Comparison of ENCODE assay signal across 36 cellular contexts in genomic region chr3:94311651-94312050, GRCh38.
"Had no signal": no experiment of that assay in that cellular context is flagged by ENCODE, and none has a peak within 500 bp of the region (broad histone marks: within the 10 kb centered on the region; RNA-seq: fewer than 3 reads in every experiment).

No MANE protein-coding gene starts in this region.

- H3K27ac ChIP-seq: ascending aorta, Peyer's patch, SJSA1, VCaP had no signal

- H3K27ac Mint-ChIP-seq: activated B cell treated with CpG ODN at 0.5 μM for 24 hours; activated CD8-positive, alpha-beta T cell treated with anti-CD3 and anti-CD28 coated beads for 36 hours; activated naive CD4-positive, alpha-beta T cell treated with anti-CD3 and anti-CD28 coated beads, Interleukin-2, amount 50 U/mL, for 24 hours; activated naive CD8-positive, alpha-beta T cell treated with anti-CD3 and anti-CD28 coated beads, Interleukin-2, amount 10 ng/mL, durations not matched to agents 7 days and 5 days; activated T-cell treated with anti-CD3 and anti-CD28 coated beads, Interleukin-2, amount 50 U/mL, for 24 hours; activated T-helper 2 cell treated with anti-CD3 and anti-CD28 coated beads, Interferon-gamma antibody, Interleukin-2, Interleukin-4, amounts not matched to agents 10 μg/mL and 5 μg/mL and 100 μg/mL, durations not matched to agents 14 hours and 24 hours and 36 hours had no signal

- H3K36me3 Mint-ChIP-seq: activated naive CD4-positive, alpha-beta T cell treated with anti-CD3 and anti-CD28 coated beads, Interleukin-2, amount 50 U/mL, for 24 hours; activated naive CD8-positive, alpha-beta T cell treated with anti-CD3 and anti-CD28 coated beads, Interleukin-2, amount 10 ng/mL, durations not matched to agents 7 days and 5 days had no signal

- H3K4me3 Mint-ChIP-seq: activated B cell treated with CpG ODN at 0.5 μM for 24 hours; activated CD8-positive, alpha-beta T cell treated with anti-CD3 and anti-CD28 coated beads for 36 hours; activated naive CD4-positive, alpha-beta T cell treated with anti-CD3 and anti-CD28 coated beads, Interleukin-2, amount 50 U/mL, for 24 hours; activated naive CD8-positive, alpha-beta T cell treated with anti-CD3 and anti-CD28 coated beads, Interleukin-2, amount 10 ng/mL, durations not matched to agents 7 days and 5 days; activated T-cell treated with anti-CD3 and anti-CD28 coated beads, Interleukin-2, amount 50 U/mL, for 24 hours had no signal

- DNase-seq: activated B cell treated with CpG ODN at 0.5 μM for 24 hours; activated CD4-positive, alpha-beta T cell treated with anti-CD3 and anti-CD28 coated beads for 4 hours; activated CD4-positive, CD25-positive, alpha-beta regulatory T cell treated with anti-CD3 and anti-CD28 coated beads, Interleukin-2, amount 50 U/mL, for 72 hours; activated CD8-positive, alpha-beta T cell treated with anti-CD3 and anti-CD28 coated beads for 36 hours; activated gamma-delta T cell; activated naive CD4-positive, alpha-beta T cell treated with Interleukin-2 at 50 U/mL for 16 hours; activated naive CD8-positive, alpha-beta T cell treated with anti-CD3 and anti-CD28 coated beads, Interleukin-2, amount 10 ng/mL, durations not matched to agents 7 days and 5 days; activated T-cell treated with anti-CD3 and anti-CD28 coated beads, Interleukin-2, amount 50 U/mL, for 24 hours; amygdala; caudate nucleus; Kasumi-1; KG1; MG63; NCI-H1048; NCI-H1105 treated with DMSO at 0.1 percent for 48 hours; NCI-H1436; NCI-H1694; NCI-H1930; NCI-H2081 treated with DMSO at 0.1 percent for 48 hours; NCI-H226; NCI-H524 treated with DMSO at 0.1 percent for 48 hours; NK-92 treated with Interleukin-12 subunit alpha and Interleukin-12 subunit beta, amount 100 ng/mL, for 24 hours; PC-3; Peyer's patch; RPMI8226; SHP77 treated with DMSO at 0.1 percent for 48 hours; SW 1271; T-helper 1 cell; T-helper 2 cell; T-helper 9 cell had no signal

- H3K36me3 ChIP-seq: ascending aorta, MG63, Peyer's patch, SJSA1 had no signal

- H3K9me3 ChIP-seq: ascending aorta, Peyer's patch, SJSA1 had no signal

- ATAC-seq: activated CD8-positive, alpha-beta T cell treated with anti-CD3 and anti-CD28 coated beads for 36 hours; SK-N-SH treated with all-trans-retinoic acid at 6 μM for 48 hours had no signal

- H3K27me3 ChIP-seq: ascending aorta, MG63, Peyer's patch, SJSA1 had no signal

- H3K27me3 Mint-ChIP-seq: activated B cell treated with CpG ODN at 0.5 μM for 24 hours; activated CD8-positive, alpha-beta T cell treated with anti-CD3 and anti-CD28 coated beads for 36 hours; activated naive CD8-positive, alpha-beta T cell treated with anti-CD3 and anti-CD28 coated beads, Interleukin-2, amount 10 ng/mL, durations not matched to agents 7 days and 5 days; activated T-cell treated with anti-CD3 and anti-CD28 coated beads, Interleukin-2, amount 50 U/mL, for 24 hours had no signal

- H3K4me1 ChIP-seq: ascending aorta, Peyer's patch, SJSA1 had no signal

- H3K9me3 Mint-ChIP-seq: activated B cell treated with CpG ODN at 0.5 μM for 24 hours; activated CD8-positive, alpha-beta T cell treated with anti-CD3 and anti-CD28 coated beads for 36 hours; activated naive CD4-positive, alpha-beta T cell treated with anti-CD3 and anti-CD28 coated beads, Interleukin-2, amount 50 U/mL, for 24 hours; activated naive CD8-positive, alpha-beta T cell treated with anti-CD3 and anti-CD28 coated beads, Interleukin-2, amount 10 ng/mL, durations not matched to agents 7 days and 5 days; activated T-cell treated with anti-CD3 and anti-CD28 coated beads, Interleukin-2, amount 50 U/mL, for 24 hours; activated T-helper 2 cell treated with anti-CD3 and anti-CD28 coated beads, Interferon-gamma antibody, Interleukin-2, Interleukin-4, amounts not matched to agents 10 μg/mL and 5 μg/mL and 100 μg/mL, durations not matched to agents 14 hours and 24 hours and 36 hours had no signal

- H3K4me1 Mint-ChIP-seq: activated B cell treated with CpG ODN at 0.5 μM for 24 hours; activated naive CD4-positive, alpha-beta T cell treated with anti-CD3 and anti-CD28 coated beads, Interleukin-2, amount 50 U/mL, for 24 hours; activated naive CD8-positive, alpha-beta T cell treated with anti-CD3 and anti-CD28 coated beads, Interleukin-2, amount 10 ng/mL, durations not matched to agents 7 days and 5 days had no signal

- H3K4me3 ChIP-seq: ascending aorta, MG63, Peyer's patch, SJSA1 had no signal
